Comparison of ENCODE assay signal across 1 cellular context in genomic region chr14:59328410-59328809, GRCh38.
TF ChIP-seq lines count a peak whose summit lies in the region.

No MANE protein-coding gene starts in this region.

TF ChIP-seq in H1, 55 proteins besides CTCF, POLR2A, EP300 and RAD21 (continued from another document):
- no peak for TF ChIP-seq CHD7 (IDR thresholded peaks at IDR 0.05; ENCODE audit: insufficient replicate concordance, low read length)
- no peak for TF ChIP-seq EZH2 (IDR thresholded peaks at IDR 0.05; ENCODE audit: low read depth, low read length, severe bottlenecking)
- TF ChIP-seq HDAC6 (IDR thresholded peaks at IDR 0.05; ENCODE audit: low read depth, low read length) = no peak
